ENCODE assay signal across 19 cellular contexts in the genomic region with DNA sequence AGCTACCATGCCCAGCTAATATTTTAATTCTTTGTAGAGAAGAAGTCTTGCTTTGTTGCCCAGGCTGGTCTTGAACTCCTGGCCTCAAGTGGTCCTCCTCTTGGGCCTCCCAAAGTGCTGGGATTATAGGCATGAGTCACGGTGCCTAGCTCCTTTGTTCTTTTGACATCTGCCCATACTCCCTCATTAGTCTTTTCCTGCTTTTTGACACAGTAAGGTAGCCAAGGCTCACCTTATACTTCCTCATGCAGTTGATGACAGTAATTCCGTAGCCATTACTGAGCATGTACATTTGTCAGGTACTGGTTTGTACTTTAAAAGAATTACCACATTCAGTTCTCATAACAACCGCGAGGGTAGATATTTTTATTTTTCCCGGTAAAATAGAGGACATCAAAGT.
"Had no signal": no experiment of that assay in that cellular context is flagged by ENCODE, and none has a peak within 500 bp of the region (broad histone marks: within the 10 kb centered on the region; RNA-seq: fewer than 3 reads in every experiment).

No MANE protein-coding gene starts in this region.

- H3K9me3 ChIP-seq: left ventricle myocardium inferior, ovary, right atrium auricular region, right lobe of liver, tibial nerve, upper lobe of left lung, vagina had no signal

- ATAC-seq: naive thymus-derived CD4-positive, alpha-beta T cell; natural killer cell treated with Interleukin-12 subunit alpha and Interleukin-12 subunit beta and Interleukin-15 and Interleukin-18, amount 100 ng/mL, for 72 hours; right lobe of liver; stimulated activated naive B cell treated with anti-CD40 and anti-IgM and Interleukin-4, amounts not matched to agents 10 μg/mL and 1 μg/mL and 100 μg/mL, for 72 hours; stimulated activated naive CD8-positive, alpha-beta T cell treated with anti-CD3 and anti-CD28 coated beads, Interleukin-15, amount 100 ng/mL, for 72 hours had no signal

- H3K36me3 ChIP-seq: left ventricle myocardium inferior, ovary, right atrium auricular region, right lobe of liver, tibial nerve, upper lobe of left lung, vagina had no signal

- DNase-seq: hypothalamus; immature natural killer cell; kidney; left ventricle myocardium inferior; naive thymus-derived CD4-positive, alpha-beta T cell; ovary; right lobe of liver; stimulated activated CD4-positive, alpha-beta T cell treated with anti-CD3 and anti-CD28 coated beads, Interleukin-1b, Interleukin-23, amount 100 ng/mL, for 48 hours; stimulated activated CD4-positive, alpha-beta T cell treated with anti-CD3 and anti-CD28 coated beads, Interleukin-4, amount 100 ng/mL, for 1 hour; stimulated activated naive B cell treated with anti-CD40 and anti-IgM and Interleukin-4, amounts not matched to agents 10 μg/mL and 1 μg/mL and 100 μg/mL, for 72 hours; stimulated activated naive CD8-positive, alpha-beta T cell treated with anti-CD3 and anti-CD28 coated beads, Interleukin-15, amount 100 ng/mL, for 72 hours; substantia nigra; upper lobe of left lung had no signal

- H3K27ac ChIP-seq: left ventricle myocardium inferior, ovary, right atrium auricular region, right lobe of liver, tibial nerve, upper lobe of left lung, vagina had no signal

- H3K4me3 ChIP-seq: left ventricle myocardium inferior, lung, ovary, right atrium auricular region, right lobe of liver, smooth muscle cell, tibial nerve, upper lobe of left lung, vagina had no signal

- H3K27me3 ChIP-seq: ovary, right atrium auricular region, right lobe of liver, tibial nerve, upper lobe of left lung, vagina had no signal
